In genomic region chr5:112923148-112923917, GRCh38 we compare ENCODE assay signal across 8 cellular contexts. TPM values are rescaled to one million over a fixed set of nuclear protein-coding genes. Genes with fewer than 3 reads are reported as not detected.
DNase-seq lines count a peak whose midpoint lies in the region; ATAC-seq and TF ChIP-seq lines count a peak whose summit lies in the region.

No MANE protein-coding gene starts in this region.

- H3K9me3 Mint-ChIP-seq in activated T-cell treated with anti-CD3 and anti-CD28 coated beads, Interleukin-2, amount 50 U/mL, for 72 hours = no peaks in the 10 kb centered on the region
- H3K9me3 Mint-ChIP-seq in nephron = no peaks in the 10 kb centered on the region

- in situ Hi-C loops in brain microvascular endothelial cell (cut with HindIII; ENCODE audit: low pct_ligation_motif_present, low sequenced_read_pairs) = no loop called here

- no peak overlapping the region for H3K27ac ChIP-seq in brain microvascular endothelial cell

- TF ChIP-seq CTCF in GM10266 (IDR thresholded peaks at IDR 0.05; ENCODE audit: control insufficient read depth, insufficient read depth, low read depth, missing control alignments) (no peak), nephron (IDR thresholded peaks at IDR 0.05; ENCODE audit: unreplicated experiment in 3 of 3) (no peak), brain microvascular endothelial cell (IDR thresholded peaks at IDR 0.05; ENCODE audit: low read depth, low read length, missing control alignments) (no peak)

- H3K27ac Mint-ChIP-seq in activated T-cell treated with anti-CD3 and anti-CD28 coated beads, Interleukin-2, amount 50 U/mL, for 72 hours = peak overlapping the region; percentile 83
- H3K27ac Mint-ChIP-seq in nephron = peak overlapping the region in 2 of 3 experiments; percentile 0 to 99

- peaks cover 8% of the 10 kb centered on the region for H3K36me3 ChIP-seq in brain microvascular endothelial cell (replicated peaks)

- peaks cover 64% of the 10 kb centered on the region for H3K4me1 Mint-ChIP-seq in activated T-cell treated with anti-CD3 and anti-CD28 coated beads, Interleukin-2, amount 50 U/mL, for 72 hours (ENCODE audit: low read depth)
- H3K4me1 Mint-ChIP-seq in nephron = peaks cover 27% of the 10 kb centered on the region

- no peaks in the 10 kb centered on the region for H3K27me3 ChIP-seq in brain microvascular endothelial cell (replicated peaks)

- H3K27me3 Mint-ChIP-seq in activated T-cell treated with anti-CD3 and anti-CD28 coated beads, Interleukin-2, amount 50 U/mL, for 72 hours (ENCODE audit: low read depth) = no peaks in the 10 kb centered on the region
- peaks cover 35% of the 10 kb centered on the region for H3K27me3 Mint-ChIP-seq in nephron (ENCODE audit: low read depth)

- peaks cover 6 to 9% of the 10 kb centered on the region in 2 donors for H3K36me3 Mint-ChIP-seq in activated T-cell treated with anti-CD3 and anti-CD28 coated beads, Interleukin-2, amount 50 U/mL, for 72 hours (ENCODE audit: insufficient read depth in 2 of 2)
- H3K36me3 Mint-ChIP-seq in nephron (ENCODE audit: low read depth) = peaks cover 12% of the 10 kb centered on the region

- ATAC-seq in GM21367 (IDR thresholded peaks at IDR 0.05; ENCODE audit: unreplicated experiment) (peak; percentile 39), HG03558 (IDR thresholded peaks at IDR 0.05; ENCODE audit: extremely low read depth, unreplicated experiment) (peak; percentile 24)
- peak in 1 of 2 donors; percentile 16 for ATAC-seq in activated T-cell treated with anti-CD3 and anti-CD28 coated beads, Interleukin-2, amount 50 U/mL, for 72 hours (replicated peaks in 1 of 2)

- H3K4me3 ChIP-seq in brain microvascular endothelial cell (ENCODE audit: low read depth, low read length) = no peak overlapping the region

- DNase-seq in GM10266 (ENCODE audit: extremely low spot score) (peak; percentile 41), NCI-H1694 treated with DMSO at 0.1 percent for 48 hours (lab: John Stamatoyannopoulos, UW) (no peak), brain microvascular endothelial cell (no peak), ureter (ENCODE audit: low spot score) (no peak)
- peak; percentile 11 to 31 for DNase-seq in activated T-cell treated with anti-CD3 and anti-CD28 coated beads, Interleukin-2, amount 50 U/mL, for 72 hours

- peak overlapping the region; percentile 83 to 98 for H3K4me3 Mint-ChIP-seq in activated T-cell treated with anti-CD3 and anti-CD28 coated beads, Interleukin-2, amount 50 U/mL, for 72 hours
- H3K4me3 Mint-ChIP-seq in nephron = peak overlapping the region; percentile 80 to 98 (median 96)

RNA-seq across cellular contexts. Expression of gene REEP5, which starts 1.3 kb away (rescaled TPM):
- 10 to 100 TPM; 51.0 to 63.8 TPM for total RNA-seq in activated T-cell treated with anti-CD3 and anti-CD28 coated beads, Interleukin-2, amount 50 U/mL, for 72 hours
- 110 TPM for total RNA-seq in ureter

RNA-seq across cellular contexts. Expression of gene DCP2, which starts 53.3 kb away (rescaled TPM):
- 100 to 1,000 TPM; 113 to 138 TPM for total RNA-seq in activated T-cell treated with anti-CD3 and anti-CD28 coated beads, Interleukin-2, amount 50 U/mL, for 72 hours
- 42.2 TPM for total RNA-seq in ureter

Comparison
In these comparisons a context has a peak if more than half of its experiments do, and no peak if none do; other contexts are left out.
1. DNase-seq: peak in GM10266 (single experiment) and activated T-cell treated with anti-CD3 and anti-CD28 coated beads, Interleukin-2, amount 50 U/mL, for 72 hours (2 of 2); none in NCI-H1694 treated with DMSO at 0.1 percent for 48 hours (single experiment), brain microvascular endothelial cell (single experiment) and ureter (single experiment).